ENCODE assay signal across 8 cellular contexts in genomic region chr22:26483439-26484359, GRCh38. TPM values are rescaled to one million over a fixed set of nuclear protein-coding genes. Genes with fewer than 3 reads are reported as not detected.
DNase-seq lines count a peak whose midpoint lies in the region; TF ChIP-seq lines count a peak whose summit lies in the region.

Gene HPS4, minus strand, starts transcription at chr22:26483783. Its CDS starts 2,021 bp downstream, at chr22:26481762.
Gene SRRD, plus strand, starts transcription at chr22:26483877. Its CDS starts 14 bp downstream, at chr22:26483891.

- H3K9me3 ChIP-seq in SK-N-SH (no peaks in the 10 kb centered on the region), osteoblast (ENCODE audit: low read depth, low read length) (no peaks in the 10 kb centered on the region), testis (no peaks in the 10 kb centered on the region)

- peaks cover 75% of the 10 kb centered on the region for H3K79me2 ChIP-seq in SK-N-SH (ENCODE audit: insufficient read depth)
- H3K79me2 ChIP-seq in osteoblast (ENCODE audit: insufficient read depth, low read length), result peaks cover 65% of the 10 kb centered on the region

- H3K27ac ChIP-seq in SK-N-SH (ENCODE audit: low read depth in 2 of 2, low read length in 1 of 2), result peak within 1 kb of the TSS; percentile 68 to 83
- peak within 1 kb of the TSS; percentile 92 for H3K27ac ChIP-seq in osteoblast (ENCODE audit: low read depth, low read length)
- peak within 1 kb of the TSS; percentile 96 to 98 for H3K27ac ChIP-seq in testis

- H2AFZ ChIP-seq in SK-N-SH (ENCODE audit: low read depth), result peak within 1 kb of the TSS; percentile 71
- H2AFZ ChIP-seq in osteoblast (ENCODE audit: low read length), result peak within 1 kb of the TSS; percentile 78

- intact Hi-C loops in testis (cut with DNase I; ENCODE audit: low total_unique reads), result no loop called here

- H3F3A ChIP-seq in SK-N-SH (replicated peaks; ENCODE audit: insufficient read depth), result no peaks in the 10 kb centered on the region

- no peaks in the 10 kb centered on the region for H3K9me2 ChIP-seq in SK-N-SH

- CTCF ChIA-PET in HEK293T (lab: Yijun Ruan, JAX) (interaction anchor here (1.2 kb wide), 1 partner anchor 182 kb away, joined by 4 read pairs; no protein-coding TSS in a partner anchor), SK-N-SH (lab: Yijun Ruan, JAX) (interaction anchor here (1.0 to 2.0 kb wide), 7 partner anchors 9 to 181 kb away, joined by 3 to 9 read pairs (median 4); no protein-coding TSS in a partner anchor)

- no peak for TF ChIP-seq POLR2A in testis (IDR thresholded peaks at IDR 0.05)

- no peaks in the 10 kb centered on the region for H3K27me3 ChIP-seq in SK-N-SH (ENCODE audit: insufficient read depth)
- H3K27me3 ChIP-seq in osteoblast (ENCODE audit: insufficient read depth, low read length), result no peaks in the 10 kb centered on the region
- H3K27me3 ChIP-seq in testis, result no peaks in the 10 kb centered on the region

- H4K20me1 ChIP-seq in SK-N-SH (ENCODE audit: insufficient read depth), result no peaks in the 10 kb centered on the region
- no peaks in the 10 kb centered on the region for H4K20me1 ChIP-seq in osteoblast (ENCODE audit: insufficient read depth, low read length)

- peak within 1 kb of the TSS; percentile 81 to 89 for H3K4me3 ChIP-seq in SK-N-SH (ENCODE audit: low read depth in 2 of 2, low read length in 1 of 2)
- peak within 1 kb of the TSS; percentile 93 for H3K4me3 ChIP-seq in osteoblast (ENCODE audit: insufficient read depth, low read length)
- peak within 1 kb of the TSS; percentile 87 to 97 for H3K4me3 ChIP-seq in testis

- H3K4me2 ChIP-seq in SK-N-SH, result peak within 1 kb of the TSS; percentile 89
- peak within 1 kb of the TSS; percentile 89 for H3K4me2 ChIP-seq in osteoblast (ENCODE audit: insufficient read depth, low read length)

- peak in 1 of 2 experiments; percentile 18; a peak in 1 of 4 replicates for TF ChIP-seq EP300 in SK-N-SH (IDR thresholded peaks at IDR 0.05; ENCODE audit: borderline replicate concordance in 1 of 2, low read depth in 1 of 2, low read length in 1 of 2)

- TF ChIP-seq CTCF in SK-N-SH (IDR thresholded peaks at IDR 0.05) (no peak), osteoblast (IDR thresholded peaks at IDR 0.05; ENCODE audit: extremely low read depth, low read depth, low read length) (no peak), testis (IDR thresholded peaks at IDR 0.05) (no peak)

- 4% methylated on average over 17 of the region's 85 CpGs for WGBS in SK-N-SH (ENCODE audit: low lambda C conversion rate)
- WGBS in testis, 2 donors, result 0 to 2% methylated on average over 18 to 83 of the region's 85 CpGs

- H3K4me1 ChIP-seq in SK-N-SH (ENCODE audit: control insufficient read depth in 1 of 2, insufficient read depth in 2 of 2, low read depth in 1 of 2, low read length in 1 of 2), result peaks cover 4 to 27% of the 10 kb centered on the region in 2 experiments; a peak in 3 of 4 replicates
- peaks cover 37% of the 10 kb centered on the region for H3K4me1 ChIP-seq in osteoblast (ENCODE audit: insufficient read depth, low read length)
- peaks cover 47% of the 10 kb centered on the region for H3K4me1 ChIP-seq in testis

- peak within 1 kb of the TSS; percentile 93 for H3K9ac ChIP-seq in SK-N-SH

- DNase-seq in GF-D8 (lab: John Stamatoyannopoulos, UW), result peak; percentile 67
- DNase-seq in HEK293T (ENCODE audit: extremely low spot score), result peak; percentile 99
- DNase-seq in MV-4-11 (lab: John Stamatoyannopoulos, UW), result peak; percentile 78
- peak; percentile 97 for DNase-seq in SK-N-SH
- peak; percentile 92 for DNase-seq in activated naive CD4-positive, alpha-beta T cell treated with anti-CD3 and anti-CD28 coated beads, Interleukin-2, amount 50 U/mL, for 16 hours
- DNase-seq in glomerular visceral epithelial cell (ENCODE audit: extremely low spot score), result peak; percentile 89
- peak; percentile 97 for DNase-seq in osteoblast (ENCODE audit: insufficient read length, low spot score, missing footprints)
- peak; percentile 93 for DNase-seq in testis

- H3K36me3 ChIP-seq in SK-N-SH (replicated peaks in 1 of 2; ENCODE audit: control insufficient read depth in 1 of 2, insufficient read depth in 2 of 2, low read length in 1 of 2) (peaks cover 0 to 12% of the 10 kb centered on the region in 2 experiments), osteoblast (ENCODE audit: insufficient read depth, low read length) (peaks cover 9% of the 10 kb centered on the region), testis (ENCODE audit: low read depth, missing control alignments) (no peaks in the 10 kb centered on the region)

- no peak for TF ChIP-seq RAD21 in SK-N-SH (IDR thresholded peaks at IDR 0.05; ENCODE audit: low read length)

- POLR2A ChIA-PET in HEK293T (lab: Yijun Ruan, JAX) (interaction anchor here (0.9 to 2.3 kb wide), 20 partner anchors 8 to 191 kb away, joined by 3 to 14 read pairs (median 4); partner anchors contain the start of gene TFIP11), SK-N-SH (lab: Yijun Ruan, JAX) (interaction anchor here (0.6 to 1.6 kb wide), 9 partner anchors 9 to 189 kb away, joined by 3 to 7 read pairs (median 3); partner anchors contain the start of gene TFIP11)

TF ChIP-seq in HEK293T, 16 proteins besides CTCF, POLR2A, EP300 and RAD21:
- TF ChIP-seq NFRKB (IDR thresholded peaks at IDR 0.05) (no peak), HDGF (IDR thresholded peaks at IDR 0.05; ENCODE audit: borderline replicate concordance) (no peak), FOXM1 (IDR thresholded peaks at IDR 0.05; ENCODE audit: borderline replicate concordance) (peak; percentile 31; the same call in 1 of the 2 replicates), LEF1 (IDR thresholded peaks at IDR 0.05; ENCODE audit: borderline replicate concordance) (no peak; the same call in 1 of the 2 replicates), PKNOX1 (IDR thresholded peaks at IDR 0.05) (no peak), ARNT (IDR thresholded peaks at IDR 0.05) (peak; percentile 22; the same call in 1 of the 2 replicates), ELF4 (IDR thresholded peaks at IDR 0.05) (peak; percentile 7; the same call in 1 of the 2 replicates), FOXK2 (IDR thresholded peaks at IDR 0.05) (no peak), ZNF384 (IDR thresholded peaks at IDR 0.05) (no peak), L3MBTL2 (conservative IDR thresholded peaks at IDR 0.05) (no peak), CTBP1 (IDR thresholded peaks at IDR 0.05; ENCODE audit: borderline replicate concordance) (no peak), BHLHE40 (IDR thresholded peaks at IDR 0.05; ENCODE audit: borderline replicate concordance) (no peak), SP1 (IDR thresholded peaks at IDR 0.05) (no peak)
TF ChIP-seq in HEK293T: peak in this region for 3.

TF ChIP-seq in SK-N-SH, 30 proteins besides CTCF, POLR2A, EP300 and RAD21 (continues in another document):
- no peak for TF ChIP-seq TEAD4 (IDR thresholded peaks at IDR 0.05; ENCODE audit: borderline replicate concordance, insufficient read depth)
- TF ChIP-seq RFX5 (IDR thresholded peaks at IDR 0.05; ENCODE audit: low read length), result no peak
- no peak for TF ChIP-seq FOSL2 (IDR thresholded peaks at IDR 0.05; ENCODE audit: borderline replicate concordance, low read depth)
- no peak for TF ChIP-seq IRF3 (IDR thresholded peaks at IDR 0.05; ENCODE audit: low read depth, low read length)
- peak; percentile 90 for TF ChIP-seq YY1 (IDR thresholded peaks at IDR 0.05; ENCODE audit: low read depth)
- no peak for TF ChIP-seq RXRA (IDR thresholded peaks at IDR 0.05; ENCODE audit: borderline replicate concordance, low read depth)
- 0 out of 2 replicates have a peak, but pooled peaks have one; percentile 21 for TF ChIP-seq PBX3 (IDR thresholded peaks at IDR 0.05)
- 0 out of 2 replicates have a peak, but pooled peaks have one; percentile 13 for TF ChIP-seq GATA2 (CRISPR knock-in tag; IDR thresholded peaks at IDR 0.05)
- TF ChIP-seq ELF1 (IDR thresholded peaks at IDR 0.05), result peak; percentile 47
- TF ChIP-seq NRF1 (IDR thresholded peaks at IDR 0.05; ENCODE audit: low read depth, low read length), result no peak
- TF ChIP-seq EZH2phosphoT487 (IDR thresholded peaks at IDR 0.05; ENCODE audit: borderline replicate concordance, low read depth), result no peak
- TF ChIP-seq GABPA (IDR thresholded peaks at IDR 0.05; ENCODE audit: low read depth), result no peak; the same call in 1 of the 2 replicates

RNA-seq across cellular contexts. Expression of gene HPS4, which starts in this region (rescaled TPM):
- 22.5 and 28.3 TPM in 2 replicates for polyA plus RNA-seq in SK-N-SH (2012; rRNA removed)
- 17.2 and 18.4 TPM in 2 replicates for polyA plus RNA-seq in SK-N-SH (2012; cell fraction: cytosol; rRNA removed)
- polyA plus RNA-seq in SK-N-SH (2012; cell fraction: nucleus; rRNA removed), result 76.6 and 90.5 TPM in 2 replicates
- total RNA-seq in osteoblast, result 47.4 and 47.7 TPM in 2 replicates
- 100 to 1,000 TPM; 103 to 110 TPM for total RNA-seq in testis
- 68.8 TPM for polyA plus RNA-seq in testis (ENCODE audit: insufficient read depth, low read depth, low replicate concordance)

RNA-seq across cellular contexts. Expression of gene SRRD, which starts in this region (rescaled TPM):
- polyA plus RNA-seq in SK-N-SH (2012; rRNA removed) (12.9 and 18.0 TPM in 2 replicates), testis (ENCODE audit: insufficient read depth, low read depth, low replicate concordance) (37.9 TPM)
- 20.8 and 25.6 TPM in 2 replicates for polyA plus RNA-seq in SK-N-SH (2012; cell fraction: cytosol; rRNA removed)
- 7.2 and 8.4 TPM in 2 replicates for polyA plus RNA-seq in SK-N-SH (2012; cell fraction: nucleus; rRNA removed)
- total RNA-seq in osteoblast (9.7 and 11.2 TPM in 2 replicates), testis (10 to 100 TPM; 22.7 to 27.2 TPM)

Comparison
In these comparisons a context has a peak if more than half of its experiments do, and no peak if none do; other contexts are left out.
1. Peak in every context shown above with its lines: DNase-seq, H3K4me3 ChIP-seq and H3K27ac ChIP-seq.